ENCODE assay signal across 22 cellular contexts in the genomic region with DNA sequence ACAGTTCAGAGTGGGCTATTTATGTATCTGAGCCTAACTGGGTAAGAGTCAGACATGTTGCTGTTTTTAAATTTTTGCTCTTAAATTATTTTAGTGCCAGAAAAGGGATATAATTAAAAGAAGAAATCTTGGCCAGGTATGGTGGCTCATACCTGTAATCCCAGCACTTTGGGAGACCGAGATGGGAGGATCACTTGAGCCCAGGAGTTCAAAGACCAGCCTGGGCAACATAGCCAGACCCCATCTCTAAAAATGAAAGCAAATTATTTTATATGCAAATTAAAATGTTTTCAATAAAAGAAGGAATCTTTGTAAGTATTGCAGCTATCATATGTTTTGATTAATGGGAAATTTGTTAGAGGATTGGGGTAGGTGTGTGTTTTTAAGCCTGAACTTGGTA.
"Had no signal": no experiment of that assay in that cellular context is flagged by ENCODE, and none has a peak within 500 bp of the region (broad histone marks: within the 10 kb centered on the region; RNA-seq: fewer than 3 reads in every experiment).

No MANE protein-coding gene starts in this region.

- H3K27me3 Mint-ChIP-seq: activated CD4-positive, alpha-beta memory T cell treated with anti-CD3 and anti-CD28 coated beads for 36 hours; activated CD4-positive, alpha-beta T cell treated with anti-CD3 and anti-CD28 coated beads, Interleukin-2, amount 10 ng/mL, durations not matched to agents 7 days and 5 days; activated naive CD8-positive, alpha-beta T cell; brain; central memory CD8-positive, alpha-beta T cell had no signal

- H3K27ac ChIP-seq: VCaP had no signal

- H3K4me1 Mint-ChIP-seq: activated CD4-positive, alpha-beta T cell treated with anti-CD3 and anti-CD28 coated beads, Interleukin-2, amount 10 ng/mL, durations not matched to agents 7 days and 5 days had no signal

- DNase-seq: activated CD4-positive, alpha-beta memory T cell treated with anti-CD3 and anti-CD28 coated beads for 36 hours; activated CD4-positive, alpha-beta T cell treated with anti-CD3 and anti-CD28 coated beads, Interleukin-2, amount 10 ng/mL, durations not matched to agents 7 days and 5 days; activated CD4-positive, CD25-positive, alpha-beta regulatory T cell; activated CD8-positive, alpha-beta memory T cell treated with anti-CD3 and anti-CD28 coated beads, Interleukin-2, amount 50 U/mL, for 4 hours; activated gamma-delta T cell; activated naive CD4-positive, alpha-beta T cell treated with anti-CD3 and anti-CD28 coated beads for 36 hours; activated T-cell treated with anti-CD3 and anti-CD28 coated beads, Interleukin-2, amount 50 U/mL, for 1 hour; amygdala; Kasumi-1; NCI-H1105 treated with DMSO at 0.1 percent for 48 hours; NCI-H1436 treated with DMSO at 0.1 percent for 48 hours; NCI-H187; NCI-H2081; NCI-H510A treated with DMSO at 0.1 percent for 48 hours; NCI-H69; PC-3; SK-N-SH; T-helper 1 cell had no signal

- H3K27ac Mint-ChIP-seq: activated CD4-positive, alpha-beta memory T cell treated with anti-CD3 and anti-CD28 coated beads for 36 hours; activated CD4-positive, alpha-beta T cell treated with anti-CD3 and anti-CD28 coated beads, Interleukin-2, amount 10 ng/mL, durations not matched to agents 7 days and 5 days had no signal

- H3K4me3 Mint-ChIP-seq: activated CD4-positive, alpha-beta memory T cell treated with anti-CD3 and anti-CD28 coated beads for 36 hours; activated CD4-positive, alpha-beta T cell treated with anti-CD3 and anti-CD28 coated beads, Interleukin-2, amount 10 ng/mL, durations not matched to agents 7 days and 5 days; activated naive CD4-positive, alpha-beta T cell treated with anti-CD3 and anti-CD28 coated beads for 36 hours; activated naive CD8-positive, alpha-beta T cell; brain; central memory CD8-positive, alpha-beta T cell had no signal

- H3K9me3 ChIP-seq: SK-N-SH had no signal

- H3K9me3 Mint-ChIP-seq: activated CD4-positive, alpha-beta memory T cell treated with anti-CD3 and anti-CD28 coated beads for 36 hours; activated CD4-positive, alpha-beta T cell treated with anti-CD3 and anti-CD28 coated beads, Interleukin-2, amount 10 ng/mL, durations not matched to agents 7 days and 5 days; activated naive CD4-positive, alpha-beta T cell treated with anti-CD3 and anti-CD28 coated beads for 36 hours; brain; central memory CD8-positive, alpha-beta T cell had no signal

- ATAC-seq: PC-3 had no signal
